In genomic region chr1:198499588-198499987, GRCh38 we compare ENCODE assay signal across 34 cellular contexts. TPM values are rescaled to one million over a fixed set of nuclear protein-coding genes. Genes with fewer than 3 reads are reported as not detected.
A peak's percentile ranks its signal among the peaks of the same experiment; 100 is the strongest.
DNase-seq lines count a peak whose midpoint lies in the region; ATAC-seq, FAIRE-seq and TF ChIP-seq lines count a peak whose summit lies in the region.
"Had no signal": no experiment of that assay in that cellular context is flagged by ENCODE, and none has a peak within 500 bp of the region (broad histone marks: within the 10 kb centered on the region; RNA-seq: fewer than 3 reads in every experiment).

No MANE protein-coding gene starts in this region.

- intact Hi-C loops in left ventricle myocardium superior (cut with micrococcal nuclease) = no loop called here

- in situ Hi-C loops in GM13976 (cut with MboI; ENCODE audit: low sequenced_read_pairs, unreplicated experiment) = no loop called here

- H3K9me3 Mint-ChIP-seq in activated T-cell treated with anti-CD3 and anti-CD28 coated beads, Interleukin-2, amount 50 U/mL, for 24 hours = peaks cover 20% of the 10 kb centered on the region

- DNase-seq in AG08395 (ENCODE audit: low spot score) (peak; percentile 45), HCEC 1CT (peak; percentile 25), amniotic epithelial cell (ENCODE audit: low read depth) (peak; percentile 60), fibroblast of the aortic adventitia (ENCODE audit: low read depth) (peak; percentile 37), GM13976 (ENCODE audit: low spot score) (no peak), left ventricle myocardium superior (no peak), GM12891 (ENCODE audit: insufficient read length, low spot score) (no peak)
- no peak for DNase-seq in activated T-cell treated with anti-CD3 and anti-CD28 coated beads, Interleukin-2, amount 50 U/mL, for 24 hours
- DNase-seq: activated CD4-positive, alpha-beta T cell treated with anti-CD3 and anti-CD28 coated beads, Interleukin-2, amount 50 U/mL, for 48 hours; activated CD4-positive, CD25-positive, alpha-beta regulatory T cell treated with anti-CD3 and anti-CD28 coated beads, Interleukin-2, amount 50 U/mL, for 72 hours; activated naive CD4-positive, alpha-beta T cell; activated naive CD8-positive, alpha-beta T cell treated with anti-CD3 and anti-CD28 coated beads, Interleukin-2, amount 50 U/mL, for 24 hours; activated T-cell treated with anti-CD3 and anti-CD28 coated beads, Interleukin-2, amount 50 U/mL, for 72 hours; Calu3; CD4-positive, CD25-positive, alpha-beta regulatory T cell; DMS79 treated with DMSO at 0.1 percent for 48 hours; left colon; NCI-H1092; NCI-H1930; NCI-H69; pancreas; retina; Right ventricle myocardium superior; stimulated activated naive CD4-positive, alpha-beta T cell; T-helper 2 cell had no signal

- no peaks in the 10 kb centered on the region for H3K36me3 Mint-ChIP-seq in activated T-cell treated with anti-CD3 and anti-CD28 coated beads, Interleukin-2, amount 50 U/mL, for 24 hours (ENCODE audit: low read depth)
- H3K36me3 Mint-ChIP-seq: IgD-negative memory B cell had no signal

- no peak overlapping the region for H3K4me3 ChIP-seq in fibroblast of the aortic adventitia (ENCODE audit: low read depth, low read length)
- H3K4me3 ChIP-seq: pancreas, PC-9, skin epidermis, suprapubic skin had no signal

- no peak overlapping the region for H3K27ac Mint-ChIP-seq in activated T-cell treated with anti-CD3 and anti-CD28 coated beads, Interleukin-2, amount 50 U/mL, for 24 hours
- H3K27ac Mint-ChIP-seq: activated naive CD8-positive, alpha-beta T cell treated with anti-CD3 and anti-CD28 coated beads, Interleukin-2, amount 50 U/mL, for 24 hours; activated T-cell treated with anti-CD3 and anti-CD28 coated beads, Interleukin-2, amount 50 U/mL, for 72 hours; IgD-negative memory B cell had no signal

- TF ChIP-seq POLR2A in GM12891 (IDR thresholded peaks at IDR 0.05; ENCODE audit: low read depth, low read length) = no peak

- no peak for FAIRE-seq in GM12891 (lab: Jason Lieb, UNC)
- FAIRE-seq: bronchial epithelial cell, endothelial cell of umbilical vein, pancreas had no signal

- no peak for ATAC-seq in left ventricle myocardium superior
- ATAC-seq: activated naive CD8-positive, alpha-beta T cell treated with anti-CD3 and anti-CD28 coated beads, Interleukin-2, amount 50 U/mL, for 24 hours; activated T-cell treated with anti-CD3 and anti-CD28 coated beads, Interleukin-2, amount 50 U/mL, for 72 hours; left colon; pancreas had no signal

- H3K27me3 Mint-ChIP-seq in activated T-cell treated with anti-CD3 and anti-CD28 coated beads, Interleukin-2, amount 50 U/mL, for 24 hours = no peaks in the 10 kb centered on the region
- H3K27me3 Mint-ChIP-seq: activated naive CD8-positive, alpha-beta T cell treated with anti-CD3 and anti-CD28 coated beads, Interleukin-2, amount 50 U/mL, for 24 hours; CD4-positive, CD25-positive, alpha-beta regulatory T cell; IgD-negative memory B cell had no signal

- H3K4me3 Mint-ChIP-seq in activated T-cell treated with anti-CD3 and anti-CD28 coated beads, Interleukin-2, amount 50 U/mL, for 24 hours = no peak overlapping the region
- H3K4me3 Mint-ChIP-seq: activated naive CD8-positive, alpha-beta T cell treated with anti-CD3 and anti-CD28 coated beads, Interleukin-2, amount 50 U/mL, for 24 hours; activated T-cell treated with anti-CD3 and anti-CD28 coated beads, Interleukin-2, amount 50 U/mL, for 72 hours; CD4-positive, CD25-positive, alpha-beta regulatory T cell; IgD-negative memory B cell; neural crest cell had no signal

- H3K4me1 Mint-ChIP-seq in activated T-cell treated with anti-CD3 and anti-CD28 coated beads, Interleukin-2, amount 50 U/mL, for 24 hours (ENCODE audit: low read depth) = peaks cover 13% of the 10 kb centered on the region

- TF ChIP-seq CTCF in fibroblast of the aortic adventitia (IDR thresholded peaks at IDR 0.05; ENCODE audit: insufficient read depth, low read length) (no peak), GM13976 (IDR thresholded peaks at IDR 0.05; ENCODE audit: borderline replicate concordance, control extremely low read depth, extremely low read depth, insufficient read depth, missing control alignments) (no peak)

TF ChIP-seq in GM12891, 5 proteins besides CTCF, POLR2A, EP300 and RAD21:
- no peak for TF ChIP-seq POLR2AphosphoS5 (IDR thresholded peaks at IDR 0.05; ENCODE audit: low read depth, low read length)
- TF ChIP-seq POU2F2 (IDR thresholded peaks at IDR 0.05; ENCODE audit: low read depth, low read length) = no peak
- no peak for TF ChIP-seq PAX5 (IDR thresholded peaks at IDR 0.05; ENCODE audit: insufficient read depth, low read length, severe bottlenecking)
- TF ChIP-seq SPI1 (IDR thresholded peaks at IDR 0.05; ENCODE audit: low read depth, low read length) = no peak
- TF ChIP-seq TAF1 (IDR thresholded peaks at IDR 0.05; ENCODE audit: low read depth, low read length) = no peak

RNA-seq across cellular contexts. Expression of gene ATP6V1G3, which starts 40.9 kb away (rescaled TPM):
- not detected in 2 replicates for total RNA-seq in fibroblast of the aortic adventitia (ENCODE audit: low replicate concordance)
- not detected for total RNA-seq in left ventricle myocardium superior
- polyA plus RNA-seq in GM12891 (2012; ENCODE audit: low read depth, missing spikeins) = not detected
- total RNA-seq: activated T-cell treated with anti-CD3 and anti-CD28 coated beads, Interleukin-2, amount 50 U/mL, for 72 hours; bronchial epithelial cell; Calu3; CD4-positive, CD25-positive, alpha-beta regulatory T cell; endothelial cell of umbilical vein; fibroblast of lung; left colon; neural crest cell; pancreas; PC-9; Right ventricle myocardium superior; suprapubic skin; ureter had no signal
- polyA plus RNA-seq: endothelial cell of umbilical vein, fibroblast of lung, IgD-negative memory B cell, pancreas had no signal

Comparison
In these comparisons a context has a peak if more than half of its experiments do, and no peak if none do; other contexts are left out.
1. DNase-seq: peak in AG08395 (single experiment), HCEC 1CT (single experiment), amniotic epithelial cell (single experiment) and fibroblast of the aortic adventitia (single experiment); none in activated T-cell treated with anti-CD3 and anti-CD28 coated beads, Interleukin-2, amount 50 U/mL, for 24 hours (single experiment), GM13976 (single experiment), left ventricle myocardium superior (single experiment) and GM12891 (single experiment).